1 cellular context compared by ENCODE assay signal in genomic region chr6:34223964-34224940, GRCh38.
TF ChIP-seq lines count a peak whose summit lies in the region.

No MANE protein-coding gene starts in this region.

TF ChIP-seq in GM12878, 131 proteins besides CTCF, POLR2A, EP300 and RAD21 (continued from another document and continues in another):
- no peak for TF ChIP-seq REST (IDR thresholded peaks at IDR 0.05; ENCODE audit: low read depth, low read length)
- no peak for TF ChIP-seq PKNOX1 (IDR thresholded peaks at IDR 0.05)
- no peak for TF ChIP-seq E4F1 (IDR thresholded peaks at IDR 0.05; ENCODE audit: borderline replicate concordance, partially characterized antibody)
- TF ChIP-seq RAD51 (IDR thresholded peaks at IDR 0.05), result no peak
- no peak for TF ChIP-seq NRF1 (conservative IDR thresholded peaks at IDR 0.05; ENCODE audit: low read depth, low read length)
- no peak for TF ChIP-seq BCL11A (IDR thresholded peaks at IDR 0.05; ENCODE audit: low read depth, low read length)
- no peak for TF ChIP-seq CEBPZ (IDR thresholded peaks at IDR 0.05; ENCODE audit: low read depth, low read length)
- no peak for TF ChIP-seq ATF2 (IDR thresholded peaks at IDR 0.05; ENCODE audit: low read length)
- no peak for TF ChIP-seq SREBF2 (IDR thresholded peaks at IDR 0.05; ENCODE audit: low read length)
- TF ChIP-seq FOS (IDR thresholded peaks at IDR 0.05; ENCODE audit: borderline replicate concordance, extremely low read depth, insufficient read length), result no peak
- 0 out of 2 replicates have a peak, but pooled peaks have one; percentile 42 for TF ChIP-seq MEF2A (IDR thresholded peaks at IDR 0.05; ENCODE audit: insufficient read depth, low read depth, low read length)
- TF ChIP-seq WRNIP1 (IDR thresholded peaks at IDR 0.05; ENCODE audit: borderline replicate concordance, low read depth, low read length), result no peak
- peak; percentile 63; the same call in 1 of the 2 replicates for TF ChIP-seq POLR2AphosphoS5 (IDR thresholded peaks at IDR 0.05; ENCODE audit: low read length)
- TF ChIP-seq CBX3 (IDR thresholded peaks at IDR 0.05; ENCODE audit: borderline replicate concordance, low read depth), result no peak
- peak; percentile 34; the same call in 1 of the 2 replicates for TF ChIP-seq MAX (IDR thresholded peaks at IDR 0.05; ENCODE audit: low read depth, low read length)
- TF ChIP-seq PML (IDR thresholded peaks at IDR 0.05; ENCODE audit: low read length), result no peak
- TF ChIP-seq PAX5 (IDR thresholded peaks at IDR 0.05; ENCODE audit: borderline replicate concordance, low read depth, low read length), result peak; percentile 79; the same call in 1 of the 2 replicates
- TF ChIP-seq TAF1 (IDR thresholded peaks at IDR 0.05; ENCODE audit: borderline replicate concordance, low read depth, low read length), result peak; percentile 49; the same call in 1 of the 2 replicates
- TF ChIP-seq TCF12 (IDR thresholded peaks at IDR 0.05; ENCODE audit: low read depth, low read length), result peak; percentile 53; the same call in 1 of the 2 replicates
- no peak for TF ChIP-seq ZBTB33 (IDR thresholded peaks at IDR 0.05)
- no peak for TF ChIP-seq MTA3 (IDR thresholded peaks at IDR 0.05; ENCODE audit: borderline replicate concordance, low read length)
- TF ChIP-seq DPF2 (IDR thresholded peaks at IDR 0.05), result peak; percentile 90
- TF ChIP-seq ATF7 (IDR thresholded peaks at IDR 0.05; ENCODE audit: low read depth), result peak; percentile 59; the same call in 1 of the 2 replicates
- peak; percentile 95 for TF ChIP-seq ESRRA (IDR thresholded peaks at IDR 0.05; ENCODE audit: low read length)
- TF ChIP-seq SIN3A (IDR thresholded peaks at IDR 0.05; ENCODE audit: low read depth, low read length), result no peak
- peak; percentile 89 for TF ChIP-seq ZNF687 (IDR thresholded peaks at IDR 0.05)
- TF ChIP-seq SKIL (IDR thresholded peaks at IDR 0.05; ENCODE audit: low read depth, poor library complexity, severe bottlenecking), result no peak
- peak; percentile 36; the same call in 1 of the 2 replicates for TF ChIP-seq JUND (IDR thresholded peaks at IDR 0.05; ENCODE audit: low read depth, low read length)
- peak; percentile 72 for TF ChIP-seq SMARCA5 (IDR thresholded peaks at IDR 0.05)
- TF ChIP-seq SP1 (IDR thresholded peaks at IDR 0.05; ENCODE audit: low read depth, low read length), result peak; percentile 70
- peak; percentile 78 for TF ChIP-seq TBL1XR1 (IDR thresholded peaks at IDR 0.05; ENCODE audit: low read depth, low read length)
